27 cellular contexts compared by ENCODE assay signal in genomic region chr2:33177627-33178026, GRCh38.
"Had no signal": no experiment of that assay in that cellular context is flagged by ENCODE, and none has a peak within 500 bp of the region (broad histone marks: within the 10 kb centered on the region; RNA-seq: fewer than 3 reads in every experiment).

No MANE protein-coding gene starts in this region.

- H3K9me3 ChIP-seq: adrenal gland, body of pancreas, esophagus muscularis mucosa, gastrocnemius medialis had no signal

- H3K27me3 ChIP-seq: adrenal gland, body of pancreas, esophagus muscularis mucosa, foreskin keratinocyte, gastrocnemius medialis, heart left ventricle had no signal

- H3K4me3 ChIP-seq: adrenal gland, body of pancreas, esophagus muscularis mucosa, gastrocnemius medialis, heart left ventricle had no signal

- H3K27ac ChIP-seq: adrenal gland, body of pancreas, esophagus muscularis mucosa, foreskin keratinocyte, gastrocnemius medialis, heart left ventricle had no signal

- H3K4me1 ChIP-seq: adrenal gland, body of pancreas, foreskin keratinocyte, gastrocnemius medialis had no signal

- DNase-seq: activated CD4-positive, alpha-beta memory T cell treated with anti-CD3 and anti-CD28 coated beads for 36 hours; activated CD4-positive, alpha-beta T cell treated with anti-CD3 and anti-CD28 coated beads for 36 hours; activated CD4-positive, alpha-beta T cell treated with anti-CD3 and anti-CD28 coated beads, Interleukin-2, amount 10 ng/mL, durations not matched to agents 24 days and 14 days; activated CD4-positive, CD25-positive, alpha-beta regulatory T cell; activated CD4-positive, CD25-positive, alpha-beta regulatory T cell treated with anti-CD3 and anti-CD28 coated beads, Interleukin-2, amount 50 U/mL, for 72 hours; activated CD8-positive, alpha-beta memory T cell treated with anti-CD3 and anti-CD28 coated beads, Interleukin-2, amount 10 ng/mL, durations not matched to agents 7 days and 5 days; activated CD8-positive, alpha-beta memory T cell treated with anti-CD3 and anti-CD28 coated beads, Interleukin-2, amount 50 U/mL, for 4 hours; activated CD8-positive, alpha-beta T cell treated with anti-CD3 and anti-CD28 coated beads, Interleukin-2, amount 10 ng/mL, durations not matched to agents 7 days and 5 days; activated effector memory CD4-positive, alpha-beta T cell treated with anti-CD3 and anti-CD28 coated beads, Interleukin-2, amount 50 U/mL, for 16 hours; activated naive CD4-positive, alpha-beta T cell treated with anti-CD3 and anti-CD28 coated beads for 36 hours; activated naive CD8-positive, alpha-beta T cell treated with anti-CD3 and anti-CD28 coated beads for 36 hours; activated naive CD8-positive, alpha-beta T cell treated with anti-CD3 and anti-CD28 coated beads, Interleukin-2, amount 50 U/mL, for 24 hours; activated T-cell treated with anti-CD3 and anti-CD28 coated beads, Interleukin-2, amount 50 U/mL, for 1 hour; activated T-cell treated with anti-CD3 and anti-CD28 coated beads, Interleukin-2, amount 50 U/mL, for 48 hours; adrenal gland; body of pancreas; cortex of kidney; dermis blood vessel endothelial cell; effector CD4-positive, alpha-beta T cell; effector memory CD8-positive, alpha-beta T cell; erythroblast; foreskin keratinocyte; gastrocnemius medialis; glutamatergic neuron; heart left ventricle; T-helper 2 cell had no signal

- ATAC-seq: activated CD4-positive, alpha-beta T cell treated with anti-CD3 and anti-CD28 coated beads for 36 hours; activated CD8-positive, alpha-beta memory T cell treated with anti-CD3 and anti-CD28 coated beads, Interleukin-2, amount 10 ng/mL, durations not matched to agents 7 days and 5 days; activated CD8-positive, alpha-beta T cell treated with anti-CD3 and anti-CD28 coated beads, Interleukin-2, amount 10 ng/mL, durations not matched to agents 7 days and 5 days; activated naive CD8-positive, alpha-beta T cell treated with anti-CD3 and anti-CD28 coated beads, Interleukin-2, amount 50 U/mL, for 24 hours; body of pancreas; effector memory CD8-positive, alpha-beta T cell; foreskin keratinocyte; gastrocnemius medialis; heart left ventricle had no signal

- H3K36me3 ChIP-seq: adrenal gland, gastrocnemius medialis, heart left ventricle had no signal
